30 cellular contexts compared by ENCODE assay signal in genomic region chr2:133732982-133733670, GRCh38.
A peak's percentile ranks its signal among the peaks of the same experiment; 100 is the strongest.
DNase-seq lines count a peak whose midpoint lies in the region; ATAC-seq, FAIRE-seq and TF ChIP-seq lines count a peak whose summit lies in the region.
"Had no signal": no experiment of that assay in that cellular context is flagged by ENCODE, and none has a peak within 500 bp of the region (broad histone marks: within the 10 kb centered on the region; RNA-seq: fewer than 3 reads in every experiment).

No MANE protein-coding gene starts in this region.

- intact Hi-C loops in GM12878 (cut with micrococcal nuclease; ENCODE audit: unreplicated experiment) (no loop called here), MCF 10A (cut with micrococcal nuclease) (no loop called here)

- H3K4me3 ChIP-seq in GM12878 (no peak overlapping the region), neuronal stem cell (ENCODE audit: low read length in 2 of 2) (no peak overlapping the region)
- H3K4me3 ChIP-seq: esophagus squamous epithelium, SK-N-MC, skin epidermis, transverse colon had no signal

- H3K4me3 Mint-ChIP-seq in HFFc6 (no peak overlapping the region), MCF 10A (ENCODE audit: unreplicated experiment) (no peak overlapping the region)
- H3K4me3 Mint-ChIP-seq: activated CD8-positive, alpha-beta T cell treated with anti-CD3 and anti-CD28 coated beads, Interleukin-2, amount 10 ng/mL, durations not matched to agents 7 days and 5 days; activated naive CD8-positive, alpha-beta T cell treated with anti-CD3 and anti-CD28 coated beads for 36 hours; CD4-positive, alpha-beta T cell; H9; immature natural killer cell; naive B cell had no signal

- POLR2A ChIA-PET in GM12878 (lab: Charles Lee) (no interaction called here), MCF 10A (lab: Yijun Ruan, JAX) (no interaction called here)

- H3K4ac ChIP-seq in neuronal stem cell (ENCODE audit: low read length): no peak overlapping the region

- BruUV-seq in GM12878 (replicated peaks; lab: Mats Ljungman, UMichigan) (no TSS peak), MCF 10A (replicated peaks; lab: Mats Ljungman, UMichigan) (no TSS peak)

- no peak for TF ChIP-seq POLR2A in GM12878 (IDR thresholded peaks at IDR 0.05; ENCODE audit: low read depth, low read length)

- H3K36me3 ChIP-seq in GM12878 (ENCODE audit: control insufficient read depth in 2 of 2, insufficient read depth in 2 of 2, low read length in 1 of 2) (no peaks in the 10 kb centered on the region), neuronal stem cell (replicated peaks in 1 of 2; ENCODE audit: control insufficient read depth in 2 of 2, insufficient read depth in 2 of 2, low read length in 2 of 2) (no peaks in the 10 kb centered on the region)
- H3K36me3 ChIP-seq: esophagus squamous epithelium, transverse colon had no signal

- H2AK5ac ChIP-seq in neuronal stem cell (ENCODE audit: low read depth, low read length): no peak overlapping the region

- CTCF ChIA-PET in GM12878 (lab: Yijun Ruan, JAX) (no interaction called here), MCF 10A (lab: Yijun Ruan, JAX) (no interaction called here)

- 10% methylated on average over 2 of the region's 2 CpGs for WGBS in GM12878 (ENCODE audit: insufficient coverage, insufficient replicate concordance, low lambda C conversion rate, missing lambda C conversion rate)
- no CpG with 5 or more reads among the region's 2 CpGs for WGBS in neuronal stem cell (ENCODE audit: extremely low coverage in 2 of 2, insufficient read length in 2 of 2, insufficient replicate concordance in 1 of 2), 2 donors

- no peak for FAIRE-seq in GM12878 (lab: Jason Lieb, UNC)
- FAIRE-seq: D721Med, HTR-8/SVneo had no signal

- no peak overlapping the region for H3K18ac ChIP-seq in neuronal stem cell (ENCODE audit: low read length)

- H2BK12ac ChIP-seq in neuronal stem cell (ENCODE audit: low read length): no peak overlapping the region

- H3K4me1 ChIP-seq in GM12878 (ENCODE audit: control insufficient read depth, insufficient read depth, low read length): no peaks in the 10 kb centered on the region
- H3K4me1 ChIP-seq in neuronal stem cell (ENCODE audit: control insufficient read depth in 2 of 2, insufficient read depth in 1 of 2, low read depth in 1 of 2, low read length in 2 of 2): peaks cover 0 to 4% of the 10 kb centered on the region in 2 donors
- H3K4me1 ChIP-seq: esophagus squamous epithelium, transverse colon had no signal

- no peak overlapping the region for H3K14ac ChIP-seq in neuronal stem cell (ENCODE audit: low read length)

- peak; percentile 80 for DNase-seq in EH (ENCODE audit: low read depth)
- DNase-seq in HFFc6: no peak
- no peak for DNase-seq in GM12878 (ENCODE audit: low read depth, low spot score)
- DNase-seq in neuronal stem cell (ENCODE audit: low spot score): no peak
- no peak for DNase-seq in MCF 10A (ENCODE audit: unreplicated experiment)
- DNase-seq: activated CD8-positive, alpha-beta T cell treated with anti-CD3 and anti-CD28 coated beads, Interleukin-2, amount 10 ng/mL, durations not matched to agents 7 days and 5 days; activated effector memory CD4-positive, alpha-beta T cell treated with Interleukin-2 at 50 U/mL for 16 hours; activated naive CD8-positive, alpha-beta T cell treated with anti-CD3 and anti-CD28 coated beads for 36 hours; AML-193; aorta; CD4-positive, alpha-beta T cell; esophagus squamous epithelium; H9; hypothalamus; immature natural killer cell; MV-4-11; naive B cell; NCI-H146; NCI-H510A; stimulated activated CD4-positive, alpha-beta T cell treated with anti-CD3 and anti-CD28 coated beads, Interleukin-1b, Interleukin-23, amount 100 ng/mL, for 48 hours; T-helper 2 cell; transverse colon had no signal

- H3K27ac ChIP-seq in GM12878 (ENCODE audit: control insufficient read depth, insufficient read depth): no peak overlapping the region
- H3K27ac ChIP-seq in neuronal stem cell (replicated peaks; ENCODE audit: low read length): no peak overlapping the region
- H3K27ac ChIP-seq: esophagus squamous epithelium, RWPE1, SK-N-MC, transverse colon had no signal

- peaks cover 4% of the 10 kb centered on the region; the same call in 1 of the 2 replicates for H3K36me3 Mint-ChIP-seq in HFFc6 (ENCODE audit: low read depth)
- H3K36me3 Mint-ChIP-seq in MCF 10A (ENCODE audit: insufficient read depth, unreplicated experiment): no peaks in the 10 kb centered on the region
- H3K36me3 Mint-ChIP-seq: activated naive CD8-positive, alpha-beta T cell treated with anti-CD3 and anti-CD28 coated beads for 36 hours; immature natural killer cell had no signal

- H3K9ac ChIP-seq in GM12878 (ENCODE audit: control insufficient read depth, insufficient read depth, low read length): no peak overlapping the region
- no peak overlapping the region for H3K9ac ChIP-seq in neuronal stem cell (ENCODE audit: low read depth, low read length, poor library complexity)

- H3K27me3 Mint-ChIP-seq in HFFc6 (ENCODE audit: insufficient read depth) (peaks cover 3% of the 10 kb centered on the region), MCF 10A (ENCODE audit: insufficient read depth, unreplicated experiment) (no peaks in the 10 kb centered on the region)
- H3K27me3 Mint-ChIP-seq: activated naive CD8-positive, alpha-beta T cell treated with anti-CD3 and anti-CD28 coated beads for 36 hours; naive B cell had no signal

- H4K8ac ChIP-seq in neuronal stem cell (ENCODE audit: low read depth, low read length): peak overlapping the region; percentile 33

- no peak overlapping the region for H2BK120ac ChIP-seq in neuronal stem cell (ENCODE audit: low read depth, low read length)

- no peak for TF ChIP-seq RAD21 in GM12878 (IDR thresholded peaks at IDR 0.05; ENCODE audit: insufficient read depth, low read depth, low read length)

- no peak overlapping the region for H3K4me2 ChIP-seq in GM12878 (ENCODE audit: control insufficient read depth, insufficient read depth)
- H3K4me2 ChIP-seq in neuronal stem cell (ENCODE audit: insufficient read depth, low read length, poor library complexity, severe bottlenecking): no peak overlapping the region

- H3K9me3 Mint-ChIP-seq in HFFc6 (no peaks in the 10 kb centered on the region; the same call in 1 of the 2 replicates), MCF 10A (ENCODE audit: unreplicated experiment) (peaks cover 39% of the 10 kb centered on the region)

- RAD21 ChIA-PET in GM12878 (lab: Charles Lee; ENCODE audit: unreplicated experiment): no interaction called here

- H3K4me1 Mint-ChIP-seq in HFFc6 (ENCODE audit: low read depth): peaks cover 40% of the 10 kb centered on the region
- H3K4me1 Mint-ChIP-seq in MCF 10A (ENCODE audit: insufficient read depth, unreplicated experiment): no peaks in the 10 kb centered on the region
- H3K4me1 Mint-ChIP-seq: activated naive CD8-positive, alpha-beta T cell treated with anti-CD3 and anti-CD28 coated beads for 36 hours; H9; immature natural killer cell had no signal

- H3K79me1 ChIP-seq in neuronal stem cell (ENCODE audit: low read depth, low read length): no peaks in the 10 kb centered on the region

- H3K27ac Mint-ChIP-seq in HFFc6 (peak overlapping the region; percentile 80), MCF 10A (ENCODE audit: low read depth, unreplicated experiment) (no peak overlapping the region)
- H3K27ac Mint-ChIP-seq: activated CD8-positive, alpha-beta T cell treated with anti-CD3 and anti-CD28 coated beads, Interleukin-2, amount 10 ng/mL, durations not matched to agents 7 days and 5 days; activated naive CD8-positive, alpha-beta T cell treated with anti-CD3 and anti-CD28 coated beads for 36 hours; CD4-positive, alpha-beta T cell; H9; immature natural killer cell; naive B cell had no signal

- in situ Hi-C loops in GM12878 (cut with MboI): no loop called here

- SMC1A ChIA-PET in GM12878 (lab: Charles Lee; ENCODE audit: uncharacterized antibody, unreplicated experiment): no interaction called here

- H2AFZ ChIP-seq in GM12878 (ENCODE audit: control insufficient read depth, low read depth, low read length) (no peak overlapping the region), neuronal stem cell (ENCODE audit: low read length) (peak overlapping the region; percentile 30)

- H3K27me3 ChIP-seq in GM12878 (replicated peaks in 1 of 2; ENCODE audit: control insufficient read depth in 2 of 2, insufficient read depth in 2 of 2, low read length in 1 of 2) (no peaks in the 10 kb centered on the region), neuronal stem cell (ENCODE audit: control insufficient read depth in 3 of 3, insufficient read depth in 3 of 3, low read depth in 1 of 3, low read length in 3 of 3) (no peaks in the 10 kb centered on the region)
- H3K27me3 ChIP-seq: esophagus squamous epithelium, transverse colon had no signal

- no peak overlapping the region for H2BK5ac ChIP-seq in neuronal stem cell (ENCODE audit: low read length)

- H3K9me3 ChIP-seq in GM12878 (replicated peaks; ENCODE audit: control insufficient read depth, insufficient read depth, low read length) (peaks cover 2% of the 10 kb centered on the region; the same call in 1 of the 3 replicates), neuronal stem cell (replicated peaks in 1 of 2; ENCODE audit: control insufficient read depth in 2 of 2, insufficient read depth in 1 of 2, low read depth in 1 of 2, low read length in 2 of 2) (peaks cover 0 to 5% of the 10 kb centered on the region in 2 donors)
- H3K9me3 ChIP-seq: esophagus squamous epithelium, transverse colon had no signal

- H3K79me2 ChIP-seq in GM12878 (ENCODE audit: control insufficient read depth, insufficient read depth, low read length): no peaks in the 10 kb centered on the region

- H3K23ac ChIP-seq in neuronal stem cell (ENCODE audit: low read depth, low read length, poor library complexity): no peak overlapping the region

- no peak for TF ChIP-seq EP300 in GM12878 (IDR thresholded peaks at IDR 0.05; ENCODE audit: borderline replicate concordance in 1 of 2, control insufficient read depth in 1 of 2, low read depth in 2 of 2, low read length in 2 of 2)

- H4K91ac ChIP-seq in neuronal stem cell (ENCODE audit: low read depth, low read length, poor library complexity): no peak overlapping the region

- H4K20me1 ChIP-seq in GM12878 (ENCODE audit: control insufficient read depth, insufficient read depth): no peaks in the 10 kb centered on the region

- TF ChIP-seq CTCF in HFFc6 (IDR thresholded peaks at IDR 0.05) (no peak), GM12878 (IDR thresholded peaks at IDR 0.05 in 2 of 3, conservative IDR thresholded peaks at IDR 0.05 in 1 of 3; ENCODE audit: control insufficient read depth in 2 of 3, extremely low read depth in 1 of 3, insufficient read depth in 1 of 3, low read depth in 3 of 3, low read length in 3 of 3) (no peak), MCF 10A (IDR thresholded peaks at IDR 0.05; ENCODE audit: unreplicated experiment) (no peak)

- no peak for ATAC-seq in GM12878
- no peak for ATAC-seq in HG03378 (IDR thresholded peaks at IDR 0.05; ENCODE audit: unreplicated experiment)
- ATAC-seq in HG03460 (IDR thresholded peaks at IDR 0.05; ENCODE audit: unreplicated experiment): no peak
- ATAC-seq: activated CD8-positive, alpha-beta T cell treated with anti-CD3 and anti-CD28 coated beads, Interleukin-2, amount 10 ng/mL, durations not matched to agents 7 days and 5 days; left lobe of liver had no signal

- H2BK15ac ChIP-seq in neuronal stem cell (ENCODE audit: low read length): no peak overlapping the region
